Comparison of ENCODE assay signal across 13 cellular contexts in the genomic region with DNA sequence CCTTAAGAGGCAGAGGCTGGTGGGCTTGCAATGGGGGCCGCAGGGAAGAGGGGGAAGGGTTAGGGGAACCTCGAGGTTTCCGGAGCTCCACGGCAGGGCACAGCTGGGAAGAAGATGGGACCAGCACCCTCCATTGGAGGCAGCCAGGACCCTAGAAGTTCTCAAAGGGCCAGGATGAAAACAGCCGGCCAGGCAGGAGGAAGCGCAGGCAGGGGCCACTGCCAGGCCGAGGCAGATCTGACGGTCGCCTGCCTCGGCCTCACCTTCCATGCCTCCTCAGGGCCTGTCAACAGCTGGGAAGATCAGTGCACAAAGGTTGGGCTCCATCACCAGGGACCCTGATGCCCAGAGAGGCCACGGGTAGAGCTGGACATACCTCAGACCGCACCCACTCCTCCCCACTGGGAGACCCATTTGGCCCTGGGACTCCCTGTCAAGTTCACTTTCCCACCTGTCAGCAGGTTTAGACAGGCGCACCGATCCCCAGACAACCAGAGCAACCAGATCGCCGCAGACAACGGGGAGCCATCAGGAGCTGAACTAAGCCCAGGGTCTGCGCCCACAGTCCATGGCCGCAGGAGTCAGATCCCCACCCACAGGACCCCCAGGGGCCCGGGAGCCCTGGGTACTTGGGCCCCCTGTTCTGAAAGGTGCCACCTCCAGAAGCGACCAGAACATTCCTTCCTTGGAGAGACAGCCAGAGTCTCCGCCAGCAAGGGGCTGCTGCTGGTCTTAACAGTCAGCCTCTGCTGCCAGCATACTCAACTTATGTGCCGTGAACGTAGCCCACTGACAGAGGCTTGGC. TPM values are rescaled to one million over a fixed set of nuclear protein-coding genes. Genes with fewer than 3 reads are reported as not detected.
A peak's percentile ranks its signal among the peaks of the same experiment; 100 is the strongest.
DNase-seq lines count a peak whose midpoint lies in the region; ATAC-seq, FAIRE-seq and TF ChIP-seq lines count a peak whose summit lies in the region.
"Had no signal": no experiment of that assay in that cellular context is flagged by ENCODE, and none has a peak within 500 bp of the region (broad histone marks: within the 10 kb centered on the region; RNA-seq: fewer than 3 reads in every experiment).

No MANE protein-coding gene starts in this region.

- no peak overlapping the region for H2BK20ac ChIP-seq in H1 (ENCODE audit: low read length)

- no peak overlapping the region for H4K5ac ChIP-seq in H1 (ENCODE audit: insufficient read length, low read depth, low read length)

- no peak for TF ChIP-seq RAD21 in H1 (IDR thresholded peaks at IDR 0.05 in 1 of 2, conservative IDR thresholded peaks at IDR 0.05 in 1 of 2; ENCODE audit: low read depth in 2 of 2, low read length in 2 of 2)

- H3K23me2 ChIP-seq in H1 (ENCODE audit: low read depth, low read length): peaks cover 6% of the 10 kb centered on the region; the same call in 1 of the 2 replicates

- H3K9me3 ChIP-seq in H1 (ENCODE audit: insufficient read depth in 2 of 2, low read depth in 1 of 2, low read length in 1 of 2) (no peaks in the 10 kb centered on the region), ovary (no peaks in the 10 kb centered on the region)
- H3K9me3 ChIP-seq: SK-N-SH had no signal

- H4K20me1 ChIP-seq in H1 (replicated peaks in 1 of 2; ENCODE audit: control insufficient read depth in 1 of 2, insufficient read depth in 2 of 2, low read length in 2 of 2): peaks cover 7 to 13% of the 10 kb centered on the region in 2 experiments

- no peak overlapping the region for H2BK12ac ChIP-seq in H1 (ENCODE audit: low read depth, low read length)

- no peak overlapping the region for H2BK120ac ChIP-seq in H1 (replicated peaks; ENCODE audit: low read depth, low read length)

- H3K23ac ChIP-seq in H1 (ENCODE audit: insufficient read length): no peak overlapping the region

- CTCF ChIA-PET in RWPE1 (lab: Yijun Ruan, JAX): interaction anchor here (0.6 kb wide), 1 partner anchor 33 kb away, joined by 3 read pairs; no protein-coding TSS in a partner anchor
- CTCF ChIA-PET in H1 (lab: Charles Lee; ENCODE audit: partially characterized antibody): interaction anchor here (2.2 to 2.5 kb wide), 2 partner anchors 16 to 56 kb away, joined by 8 read pairs; no protein-coding TSS in a partner anchor

- no peak overlapping the region for H2AFZ ChIP-seq in H1 (ENCODE audit: low read length)

- H3K27ac ChIP-seq in RWPE1 (peak overlapping the region; percentile 67), H1 (ENCODE audit: low read depth, low read length) (no peak overlapping the region), ovary (no peak overlapping the region)

- no peak overlapping the region for H4K8ac ChIP-seq in H1 (ENCODE audit: extremely low read depth, insufficient read depth, low read length)

- peaks cover 0 to 33% of the 10 kb centered on the region in 2 experiments; a peak in 2 of 4 replicates for H3K79me2 ChIP-seq in H1 (ENCODE audit: control insufficient read depth in 1 of 2, insufficient read depth in 2 of 2, low read length in 2 of 2)

- no peak overlapping the region for H3K18ac ChIP-seq in H1 (ENCODE audit: extremely low read depth, low read length)

- no peak overlapping the region for H3K14ac ChIP-seq in H1 (ENCODE audit: insufficient read length)

- H3K4me1 ChIP-seq in H1 (replicated peaks in 1 of 4; ENCODE audit: control insufficient read depth in 3 of 4, insufficient read depth in 4 of 4, low read length in 3 of 4): peaks cover 0 to 15% (median 9%) of the 10 kb centered on the region in 4 experiments; a peak in 4 of 7 replicates
- H3K4me1 ChIP-seq in ovary (ENCODE audit: insufficient read depth): peaks cover 11% of the 10 kb centered on the region

- H3K27me3 ChIP-seq in H1 (replicated peaks in 1 of 4; ENCODE audit: control insufficient read depth in 3 of 4, extremely low read depth in 1 of 4, insufficient read depth in 3 of 4, low read length in 3 of 4): no peaks in the 10 kb centered on the region; a peak in 1 of 7 replicates
- H3K27me3 ChIP-seq in ovary: no peaks in the 10 kb centered on the region

- no peak overlapping the region for H2BK15ac ChIP-seq in H1 (ENCODE audit: low read length)

- TF ChIP-seq POLR2A in H1 (IDR thresholded peaks at IDR 0.05; ENCODE audit: control extremely low read depth in 1 of 2, low read depth in 2 of 2, low read length in 2 of 2) (no peak), ovary (IDR thresholded peaks at IDR 0.05) (no peak)

- no peak overlapping the region for H3K9ac ChIP-seq in H1 (replicated peaks in 1 of 4; ENCODE audit: extremely low read depth in 1 of 4, low read depth in 3 of 4, low read length in 3 of 4)

- H3K4me3 ChIP-seq in GM12864 (ENCODE audit: low read depth, low read length): peak overlapping the region; percentile 69; the same call in 1 of the 2 replicates
- H3K4me3 ChIP-seq in H1 (ENCODE audit: extremely low read depth in 1 of 4, insufficient read depth in 2 of 4, low read depth in 3 of 4, low read length in 4 of 4): no peak overlapping the region
- no peak overlapping the region for H3K4me3 ChIP-seq in ovary

- no peak overlapping the region; a peak in 1 of 4 replicates for H3K4me2 ChIP-seq in H1 (ENCODE audit: insufficient read depth in 1 of 2, low read depth in 2 of 2, low read length in 2 of 2)

- no peak overlapping the region for H3K4ac ChIP-seq in H1 (replicated peaks; ENCODE audit: insufficient read length, low read depth, low read length)

- H2AK5ac ChIP-seq in H1 (ENCODE audit: low read depth, low read length): no peak overlapping the region

- no peak for FAIRE-seq in H1 (lab: Jason Lieb, UNC)

- POLR2A ChIA-PET in RWPE1 (lab: Yijun Ruan, JAX; ENCODE audit: low non-redundant PET): no interaction called here
- POLR2A ChIA-PET in H1 (lab: Charles Lee; ENCODE audit: partially characterized antibody): no interaction called here

- DNase-seq in GM12864 (ENCODE audit: low read depth) (no peak), RWPE1 (ENCODE audit: low spot score) (no peak), H1 (ENCODE audit: low read depth in 1 of 2, low spot score in 2 of 2) (peak in 1 of 2 experiments; percentile 43), ovary (peak; percentile 6 to 38 (median 22)), NCI-H1105 (lab: John Stamatoyannopoulos, UW) (no peak), NCI-H774 (lab: John Stamatoyannopoulos, UW) (no peak), Ammon's horn (ENCODE audit: low spot score) (no peak)
- DNase-seq: amygdala; GDM1; NCI-H1436; stimulated activated CD4-positive, alpha-beta T cell treated with anti-CD3 and anti-CD28 coated beads, Interleukin-4, amount 100 ng/mL, for 1 hour had no signal

- TF ChIP-seq CTCF in GM12864 (IDR thresholded peaks at IDR 0.05; ENCODE audit: low read depth, low read length, missing control alignments): no peak
- no peak for TF ChIP-seq CTCF in RWPE1 (conservative IDR thresholded peaks at IDR 0.05; ENCODE audit: low read depth)
- TF ChIP-seq CTCF in H1 (IDR thresholded peaks at IDR 0.05; ENCODE audit: control extremely low read depth in 1 of 3, insufficient read depth in 1 of 3, low read depth in 1 of 3, low read length in 3 of 3): no peak
- TF ChIP-seq CTCF in ovary (IDR thresholded peaks at IDR 0.05): no peak

- H2BK5ac ChIP-seq in H1 (ENCODE audit: low read depth, low read length): no peak overlapping the region

- peaks cover 5% of the 10 kb centered on the region for H3K79me1 ChIP-seq in H1 (ENCODE audit: low read depth, low read length)

- 96% methylated on average over 21 of the region's 24 CpGs; no CpG with 5 or more reads in 1 of the 2 experiments for WGBS in H1 (ENCODE audit: extremely low coverage in 1 of 2, insufficient coverage in 1 of 2, insufficient read length in 1 of 2, insufficient replicate concordance in 2 of 2, low coverage in 1 of 2, low lambda C conversion rate in 2 of 2, missing lambda C conversion rate in 1 of 2), 2 experiments
- WGBS in ovary, 3 donors: 92 to 94% (median 94%) methylated on average over 14 to 24 of the region's 24 CpGs

- H4K91ac ChIP-seq in H1 (replicated peaks; ENCODE audit: insufficient read length, low read length): peak overlapping the region; percentile 40

- no peak for TF ChIP-seq EP300 in H1 (IDR thresholded peaks at IDR 0.05; ENCODE audit: borderline replicate concordance in 1 of 2, low read depth in 2 of 2, low read length in 2 of 2)
- TF ChIP-seq EP300 in ovary (IDR thresholded peaks at IDR 0.05): no peak

- no peak for ATAC-seq in HG03571 (IDR thresholded peaks at IDR 0.05; ENCODE audit: unreplicated experiment)

- H3K36me3 ChIP-seq in H1 (ENCODE audit: control insufficient read depth in 2 of 4, insufficient read depth in 4 of 4, low read length in 3 of 4) (peaks cover 0 to 5% (median 2%) of the 10 kb centered on the region in 4 experiments; a peak in 3 of 8 replicates), ovary (no peaks in the 10 kb centered on the region)

- no peak overlapping the region for H3K56ac ChIP-seq in H1 (replicated peaks; ENCODE audit: insufficient read length, low read depth, low read length)

- intact Hi-C loops in ovary (cut with DNase I): no loop called here

TF ChIP-seq in H1, 55 proteins besides CTCF, POLR2A, EP300 and RAD21 (continues in another document):
- TF ChIP-seq TEAD4 (IDR thresholded peaks at IDR 0.05; ENCODE audit: low read depth, low read length) (no peak), SP1 (IDR thresholded peaks at IDR 0.05; ENCODE audit: low read depth, low read length) (no peak), TAF7 (optimal IDR thresholded peaks at IDR 0.05; ENCODE audit: borderline replicate concordance, low read depth, low read length) (no peak), KDM1A (IDR thresholded peaks at IDR 0.05; ENCODE audit: borderline replicate concordance, low read length) (no peak)
- TF ChIP-seq, protein P1, sequence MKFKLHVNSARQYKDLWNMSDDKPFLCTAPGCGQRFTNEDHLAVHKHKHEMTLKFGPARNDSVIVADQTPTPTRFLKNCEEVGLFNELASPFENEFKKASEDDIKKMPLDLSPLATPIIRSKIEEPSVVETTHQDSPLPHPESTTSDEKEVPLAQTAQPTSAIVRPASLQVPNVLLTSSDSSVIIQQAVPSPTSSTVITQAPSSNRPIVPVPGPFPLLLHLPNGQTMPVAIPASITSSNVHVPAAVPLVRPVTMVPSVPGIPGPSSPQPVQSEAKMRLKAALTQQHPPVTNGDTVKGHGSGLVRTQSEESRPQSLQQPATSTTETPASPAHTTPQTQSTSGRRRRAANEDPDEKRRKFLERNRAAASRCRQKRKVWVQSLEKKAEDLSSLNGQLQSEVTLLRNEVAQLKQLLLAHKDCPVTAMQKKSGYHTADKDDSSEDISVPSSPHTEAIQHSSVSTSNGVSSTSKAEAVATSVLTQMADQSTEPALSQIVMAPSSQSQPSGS (IDR thresholded peaks at IDR 0.05; ENCODE audit: low read length): no peak

RNA-seq across cellular contexts. Expression of gene SLC19A1, which starts 2.2 kb away (rescaled TPM):
- total RNA-seq in H1 (2021; fragmentation: NEBNext Ultra II Directional; extraction: Animal tissue kit (Norgen Biotek cat#: 25700)): 31.6 and 33.5 TPM in 2 replicates
- polyA plus RNA-seq in H1 (2011; rRNA removed) (43.8 and 48.3 TPM in 2 replicates), ovary (1 to 10 TPM in 1 of 2 donors, under 1 TPM in 1; 0.88 to 6.9 TPM)
- 22.7 TPM for polyA plus RNA-seq in H1 (2011; cell fraction: cytosol; rRNA removed)
- polyA plus RNA-seq in H1 (2011; cell fraction: nucleus; rRNA removed): 47.4 TPM
- polyA plus RNA-seq in H1 (2012, experiment 1 of 2): 47.5 to 77.8 TPM (median 65.6 TPM) in 4 replicates
- 70.7 TPM for polyA plus RNA-seq in H1 (2012, experiment 2 of 2)
- polyA plus RNA-seq in H1 (2013, experiment 1 of 2): 40.9 TPM
- polyA plus RNA-seq in H1 (2013, experiment 2 of 2): 42.0 TPM
- 12.0 and 29.3 TPM in 2 replicates for polyA minus RNA-seq in H1 (2011; rRNA and poly(A)+ RNA removed)
- 17.7 TPM for polyA minus RNA-seq in H1 (2011; cell fraction: cytosol; rRNA and poly(A)+ RNA removed)
- 18.7 TPM for polyA minus RNA-seq in H1 (2011; cell fraction: nucleus; rRNA and poly(A)+ RNA removed)
- total RNA-seq in ovary: 10 to 100 TPM in 4 of 7 donors, 1 to 10 TPM in 3; 2.4 to 18.2 (median 10.1) TPM

Comparison
In these comparisons a context has a peak if more than half of its experiments do, and no peak if none do; other contexts are left out.
1. DNase-seq: peak in ovary (5 of 5); none in GM12864 (single experiment), RWPE1 (single experiment), NCI-H1105 (single experiment), NCI-H774 (single experiment) and Ammon's horn (single experiment).